ENCODE assay signal across 28 cellular contexts in genomic region chr11:39294648-39295047, GRCh38.
"Had no signal": no experiment of that assay in that cellular context is flagged by ENCODE, and none has a peak within 500 bp of the region (broad histone marks: within the 10 kb centered on the region; RNA-seq: fewer than 3 reads in every experiment).

No MANE protein-coding gene starts in this region.

- H3K36me3 ChIP-seq: esophagus squamous epithelium, gastroesophageal sphincter, heart right ventricle, left ventricle myocardium inferior, lower lobe of right lung had no signal

- H3K36me3 Mint-ChIP-seq: naive B cell; naive thymus-derived CD8-positive, alpha-beta T cell had no signal

- H3K4me3 ChIP-seq: coronary artery, esophagus squamous epithelium, gastroesophageal sphincter, heart right ventricle, left ventricle myocardium inferior, lower lobe of right lung, mucosa of descending colon had no signal

- H3K27ac ChIP-seq: coronary artery, epithelial cell of prostate, esophagus squamous epithelium, gastroesophageal sphincter, heart right ventricle, left ventricle myocardium inferior, lower lobe of right lung had no signal

- H3K27ac Mint-ChIP-seq: effector memory CD8-positive, alpha-beta T cell; endodermal cell; mesothelial cell of epicardium; naive B cell; naive thymus-derived CD8-positive, alpha-beta T cell had no signal

- H3K9me3 ChIP-seq: esophagus squamous epithelium had no signal

- H3K4me1 Mint-ChIP-seq: endodermal cell; mesothelial cell of epicardium; naive B cell; naive thymus-derived CD8-positive, alpha-beta T cell had no signal

- FAIRE-seq: endometrium, islet of Langerhans, keratinocyte had no signal

- DNase-seq: effector CD8-positive, alpha-beta T cell; effector memory CD8-positive, alpha-beta T cell; endodermal cell; erythroblast; esophagus squamous epithelium; foreskin fibroblast; foreskin melanocyte; glutamatergic neuron; head of caudate nucleus; heart right ventricle; hippocampal formation; kidney glomerular epithelial cell; left colon; left ventricle myocardium inferior; lower lobe of right lung; mesenchymal stem cell; mucosa of descending colon; naive B cell; naive thymus-derived CD8-positive, alpha-beta T cell had no signal

- H3K4me1 ChIP-seq: esophagus squamous epithelium, gastroesophageal sphincter, heart right ventricle, left ventricle myocardium inferior, lower lobe of right lung had no signal

- H3K4me3 Mint-ChIP-seq: effector memory CD8-positive, alpha-beta T cell; endodermal cell; mesothelial cell of epicardium; naive B cell; naive thymus-derived CD8-positive, alpha-beta T cell had no signal

- ATAC-seq: effector memory CD8-positive, alpha-beta T cell; esophagus mucosa; gastroesophageal sphincter; heart right ventricle; left colon; left lobe of liver; lower lobe of right lung; mucosa of descending colon; naive thymus-derived CD8-positive, alpha-beta T cell had no signal

- H3K27me3 Mint-ChIP-seq: effector memory CD8-positive, alpha-beta T cell; naive B cell; naive thymus-derived CD8-positive, alpha-beta T cell had no signal
